Comparison of ENCODE assay signal across 1 cellular context in genomic region chrX:65241059-65241721, GRCh38.
TF ChIP-seq lines count a peak whose summit lies in the region.

No MANE protein-coding gene starts in this region.

TF ChIP-seq in HepG2, 621 proteins besides CTCF, POLR2A, EP300 and RAD21 (continued from another document and continues in another):
- TF ChIP-seq ZNF574 (CRISPR knock-in tag; IDR thresholded peaks at IDR 0.05): 0 out of 2 replicates have a peak, but pooled peaks have one; percentile 26
- no peak for TF ChIP-seq SP1 (IDR thresholded peaks at IDR 0.05)
- TF ChIP-seq SP1 (CRISPR knock-in tag; IDR thresholded peaks at IDR 0.05): no peak
- TF ChIP-seq ZNF205 (CRISPR knock-in tag; IDR thresholded peaks at IDR 0.05): no peak
- TF ChIP-seq LCORL (IDR thresholded peaks at IDR 0.05): no peak
- TF ChIP-seq LCORL (CRISPR knock-in tag; IDR thresholded peaks at IDR 0.05): peak; percentile 38; the same call in 1 of the 2 replicates
- TF ChIP-seq ELK4 (CRISPR knock-in tag; IDR thresholded peaks at IDR 0.05; ENCODE audit: borderline replicate concordance): no peak
- 0 out of 2 replicates have a peak, but pooled peaks have one; percentile 37 for TF ChIP-seq ZNF430 (CRISPR knock-in tag; IDR thresholded peaks at IDR 0.05)
- no peak for TF ChIP-seq ZSCAN21 (CRISPR knock-in tag; IDR thresholded peaks at IDR 0.05; ENCODE audit: borderline replicate concordance)
- 0 out of 2 replicates have a peak, but pooled peaks have one; percentile 23 for TF ChIP-seq MAX (IDR thresholded peaks at IDR 0.05)
- 0 out of 2 replicates have a peak, but pooled peaks have one; percentile 23 for TF ChIP-seq NFIC (IDR thresholded peaks at IDR 0.05; ENCODE audit: low read length)
- no peak for TF ChIP-seq U2AF1 (optimal IDR thresholded peaks at IDR 0.05; ENCODE audit: low read depth, low read length)
- TF ChIP-seq BCL6 (CRISPR knock-in tag; IDR thresholded peaks at IDR 0.05): peak; percentile 66
- TF ChIP-seq KDM6A (CRISPR knock-in tag; IDR thresholded peaks at IDR 0.05; ENCODE audit: low read depth): peak; percentile 42; the same call in 1 of the 2 replicates
- TF ChIP-seq ATF1 (CRISPR knock-in tag; IDR thresholded peaks at IDR 0.05): no peak
- no peak for TF ChIP-seq ZNF768 (CRISPR knock-in tag; IDR thresholded peaks at IDR 0.05)
- TF ChIP-seq NR2F1 (CRISPR knock-in tag; IDR thresholded peaks at IDR 0.05): no peak
- TF ChIP-seq SKI (IDR thresholded peaks at IDR 0.05; ENCODE audit: partially characterized antibody): peak; percentile 38
- TF ChIP-seq KLF13 (CRISPR knock-in tag; IDR thresholded peaks at IDR 0.05): no peak
- no peak for TF ChIP-seq HCFC1 (IDR thresholded peaks at IDR 0.05; ENCODE audit: low read depth, low read length)
- TF ChIP-seq SYNCRIP (IDR thresholded peaks at IDR 0.05; ENCODE audit: insufficient read depth, low read depth, low read length): no peak
- peak; percentile 92 for TF ChIP-seq PAXIP1 (CRISPR knock-in tag; conservative IDR thresholded peaks at IDR 0.05)
- TF ChIP-seq ZFAT (CRISPR knock-in tag; conservative IDR thresholded peaks at IDR 0.05): no peak
- TF ChIP-seq ZNF644 (CRISPR knock-in tag; IDR thresholded peaks at IDR 0.05; ENCODE audit: low read depth): no peak
- no peak for TF ChIP-seq KDM5A (IDR thresholded peaks at IDR 0.05; ENCODE audit: borderline replicate concordance, low read length)
- TF ChIP-seq ZBTB26 (CRISPR knock-in tag; IDR thresholded peaks at IDR 0.05; ENCODE audit: borderline replicate concordance): 0 out of 2 replicates have a peak, but pooled peaks have one; percentile 63
- no peak for TF ChIP-seq ZNF256 (CRISPR knock-in tag; conservative IDR thresholded peaks at IDR 0.05)
- TF ChIP-seq ZNF563 (CRISPR knock-in tag; IDR thresholded peaks at IDR 0.05): peak; percentile 86
- TF ChIP-seq DBP (CRISPR knock-in tag; IDR thresholded peaks at IDR 0.05; ENCODE audit: not compliant biosample characterization): no peak
- no peak for TF ChIP-seq MXI1 (IDR thresholded peaks at IDR 0.05; ENCODE audit: borderline replicate concordance, low read depth, low read length)
- 0 out of 2 replicates have a peak, but pooled peaks have one; percentile 41 for TF ChIP-seq ZBTB10 (CRISPR knock-in tag; IDR thresholded peaks at IDR 0.05; ENCODE audit: borderline replicate concordance)
- no peak for TF ChIP-seq SMAD1 (CRISPR knock-in tag; IDR thresholded peaks at IDR 0.05; ENCODE audit: borderline replicate concordance, low read depth)
- no peak for TF ChIP-seq MTF1 (CRISPR knock-in tag; IDR thresholded peaks at IDR 0.05)
- peak; percentile 82 for TF ChIP-seq ZNF292 (CRISPR knock-in tag; IDR thresholded peaks at IDR 0.05; ENCODE audit: borderline replicate concordance, low read depth)
- TF ChIP-seq BHLHE40 (IDR thresholded peaks at IDR 0.05; ENCODE audit: low read length): no peak
- TF ChIP-seq HDAC2 (CRISPR knock-in tag; IDR thresholded peaks at IDR 0.05): peak; percentile 54
- TF ChIP-seq TBX3 (IDR thresholded peaks at IDR 0.05; ENCODE audit: borderline replicate concordance): peak; percentile 66; the same call in 1 of the 2 replicates
- TF ChIP-seq KDM5B (CRISPR knock-in tag; IDR thresholded peaks at IDR 0.05; ENCODE audit: borderline replicate concordance): no peak
- no peak for TF ChIP-seq MLLT10 (CRISPR knock-in tag; IDR thresholded peaks at IDR 0.05)
- no peak for TF ChIP-seq ZNF562 (CRISPR knock-in tag; IDR thresholded peaks at IDR 0.05; ENCODE audit: borderline replicate concordance)
- TF ChIP-seq RXRB (CRISPR knock-in tag; IDR thresholded peaks at IDR 0.05; ENCODE audit: borderline replicate concordance): no peak
- 0 out of 2 replicates have a peak, but pooled peaks have one; percentile 14 for TF ChIP-seq SOX5 (CRISPR knock-in tag; IDR thresholded peaks at IDR 0.05; ENCODE audit: borderline replicate concordance)
- TF ChIP-seq RARG (CRISPR knock-in tag; IDR thresholded peaks at IDR 0.05; ENCODE audit: low read depth): no peak
- TF ChIP-seq ZNF253 (CRISPR knock-in tag; IDR thresholded peaks at IDR 0.05; ENCODE audit: borderline replicate concordance): no peak
- TF ChIP-seq ZNF503 (CRISPR knock-in tag; IDR thresholded peaks at IDR 0.05): peak; percentile 59
- no peak for TF ChIP-seq GTF3A (CRISPR knock-in tag; conservative IDR thresholded peaks at IDR 0.05)
- TF ChIP-seq MAZ (IDR thresholded peaks at IDR 0.05; ENCODE audit: borderline replicate concordance, low read depth, low read length): peak; percentile 51; the same call in 1 of the 2 replicates
- no peak; the same call in 1 of the 2 replicates for TF ChIP-seq MAZ (CRISPR knock-in tag; IDR thresholded peaks at IDR 0.05; ENCODE audit: low read depth)
- peak; percentile 41; the same call in 1 of the 2 replicates for TF ChIP-seq HOXA3 (CRISPR knock-in tag; IDR thresholded peaks at IDR 0.05)
- peak; percentile 16; the same call in 1 of the 2 replicates for TF ChIP-seq SAP130 (CRISPR knock-in tag; IDR thresholded peaks at IDR 0.05; ENCODE audit: low read depth)
- TF ChIP-seq GPN1 (CRISPR knock-in tag; IDR thresholded peaks at IDR 0.05; ENCODE audit: borderline replicate concordance): no peak
- peak; percentile 56; the same call in 1 of the 2 replicates for TF ChIP-seq GATAD2A (CRISPR knock-in tag; IDR thresholded peaks at IDR 0.05)
- peak; percentile 68; the same call in 1 of the 2 replicates for TF ChIP-seq SPEN (CRISPR knock-in tag; IDR thresholded peaks at IDR 0.05; ENCODE audit: low read depth)
- TF ChIP-seq ZNF737 (CRISPR knock-in tag; IDR thresholded peaks at IDR 0.05; ENCODE audit: borderline replicate concordance): no peak
- TF ChIP-seq GZF1 (CRISPR knock-in tag; IDR thresholded peaks at IDR 0.05): no peak
- TF ChIP-seq IRF2 (CRISPR knock-in tag; IDR thresholded peaks at IDR 0.05): no peak
- no peak for TF ChIP-seq ZNF784 (CRISPR knock-in tag; IDR thresholded peaks at IDR 0.05; ENCODE audit: borderline replicate concordance)
- TF ChIP-seq RARA (CRISPR knock-in tag; IDR thresholded peaks at IDR 0.05): peak; percentile 68
